1 cellular context compared by ENCODE assay signal in genomic region chr11:111206472-111206871, GRCh38.
TF ChIP-seq lines count a peak whose summit lies in the region.

No MANE protein-coding gene starts in this region.

TF ChIP-seq in GM23338, 12 proteins besides CTCF, POLR2A, EP300 and RAD21 (continued from another document):
- no peak for TF ChIP-seq ZNF462 (CRISPR knock-in tag; IDR thresholded peaks at IDR 0.05)
- no peak for TF ChIP-seq REST (IDR thresholded peaks at IDR 0.05; ENCODE audit: unreplicated experiment)
- TF ChIP-seq ETS1 (IDR thresholded peaks at IDR 0.05), result no peak
- TF ChIP-seq EZH2 (IDR thresholded peaks at IDR 0.05; ENCODE audit: low read depth, unreplicated experiment), result no peak
- no peak for TF ChIP-seq NANOG (IDR thresholded peaks at IDR 0.05; ENCODE audit: borderline replicate concordance)
